In the genomic region with DNA sequence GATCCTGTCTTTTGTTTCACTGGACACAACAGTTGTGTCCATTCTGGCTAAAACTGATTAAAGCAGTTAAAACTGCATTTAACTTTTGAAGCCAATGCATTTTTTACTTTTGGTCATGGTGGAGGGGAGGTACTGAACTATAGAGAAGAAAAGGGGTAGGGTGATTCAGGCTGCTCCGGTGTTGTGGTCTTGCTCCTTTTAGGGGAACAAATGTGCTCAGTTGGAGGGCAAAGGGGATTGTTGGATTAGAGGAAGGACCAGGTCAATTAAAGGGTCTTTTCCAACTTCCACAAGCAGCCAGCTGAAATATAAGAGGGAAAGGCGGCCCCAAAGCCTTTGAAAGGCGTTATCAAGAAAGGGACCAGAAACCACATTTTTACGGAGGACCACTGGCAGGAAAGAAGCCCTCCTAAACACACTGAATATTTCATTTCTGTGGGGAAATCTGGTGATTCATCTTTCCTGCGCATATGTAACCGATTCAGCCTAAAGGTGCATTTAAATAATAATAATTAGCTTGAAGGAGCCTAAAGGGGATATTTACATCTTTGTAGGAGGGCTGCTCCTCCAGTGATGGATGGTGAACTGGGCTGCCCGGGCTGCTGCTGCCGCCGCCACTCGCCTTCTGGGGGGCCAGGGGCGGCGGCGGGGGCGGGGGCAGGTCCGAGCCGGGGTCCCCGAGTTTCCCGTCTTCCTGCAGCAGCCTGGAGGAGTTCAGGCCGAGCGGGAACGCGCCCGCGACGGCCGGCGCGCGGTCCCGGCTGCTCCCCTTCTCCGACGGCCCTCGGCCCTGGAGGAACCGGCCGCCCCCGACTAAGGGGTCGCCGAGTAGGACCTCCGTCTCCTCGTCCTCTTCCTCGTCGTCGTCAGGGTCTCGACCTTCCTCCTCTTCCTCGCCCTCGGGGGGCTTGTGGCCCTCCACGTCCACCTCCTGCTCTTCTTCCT, we compare ENCODE assay signal across 26 cellular contexts. TPM values are rescaled to one million over a fixed set of nuclear protein-coding genes. Genes with fewer than 3 reads are reported as not detected.
DNase-seq lines count a peak whose midpoint lies in the region; ATAC-seq and TF ChIP-seq lines count a peak whose summit lies in the region.
"Had no signal": no experiment of that assay in that cellular context is flagged by ENCODE, and none has a peak within 500 bp of the region (broad histone marks: within the 10 kb centered on the region; RNA-seq: fewer than 3 reads in every experiment).

No MANE protein-coding gene starts in this region.

- no peak for TF ChIP-seq POLR2A in sigmoid colon (IDR thresholded peaks at IDR 0.05)

- H3K36me3 Mint-ChIP-seq in stimulated activated naive CD8-positive, alpha-beta T cell treated with anti-CD3 and anti-CD28 coated beads, Interleukin-15, Interleukin-2, amounts not matched to agents 100 ng/mL and 50 ng/mL, for 24 hours (ENCODE audit: low read depth): peaks cover 12% of the 10 kb centered on the region
- peaks cover 9% of the 10 kb centered on the region for H3K36me3 Mint-ChIP-seq in activated naive CD8-positive, alpha-beta T cell treated with anti-CD3 and anti-CD28 coated beads, Interleukin-2, amount 50 U/mL, for 24 hours (ENCODE audit: low read depth)
- H3K36me3 Mint-ChIP-seq: CD8-positive, alpha-beta memory T cell had no signal

- no peak overlapping the region for H3K27ac Mint-ChIP-seq in stimulated activated naive CD8-positive, alpha-beta T cell treated with anti-CD3 and anti-CD28 coated beads, Interleukin-15, Interleukin-2, amounts not matched to agents 100 ng/mL and 50 ng/mL, for 24 hours
- H3K27ac Mint-ChIP-seq in activated naive CD8-positive, alpha-beta T cell treated with anti-CD3 and anti-CD28 coated beads, Interleukin-2, amount 50 U/mL, for 24 hours: peak overlapping the region; percentile 48
- H3K27ac Mint-ChIP-seq: dendritic cell treated with granulocyte-macrophage colony-stimulating factor and Interleukin-4, amounts not matched to agents 40 ng/mL and 50 ng/mL, for 4 days had no signal

- WGBS in sigmoid colon, 2 donors: 6 to 16% methylated on average over 47 of the region's 47 CpGs

- H3K9me3 Mint-ChIP-seq in stimulated activated naive CD8-positive, alpha-beta T cell treated with anti-CD3 and anti-CD28 coated beads, Interleukin-15, Interleukin-2, amounts not matched to agents 100 ng/mL and 50 ng/mL, for 24 hours: peaks cover 8% of the 10 kb centered on the region
- H3K9me3 Mint-ChIP-seq in activated naive CD8-positive, alpha-beta T cell treated with anti-CD3 and anti-CD28 coated beads, Interleukin-2, amount 50 U/mL, for 24 hours: peaks cover 5% of the 10 kb centered on the region
- H3K9me3 Mint-ChIP-seq: dendritic cell treated with granulocyte-macrophage colony-stimulating factor and Interleukin-4, amounts not matched to agents 40 ng/mL and 50 ng/mL, for 4 days had no signal

- H3K4me3 Mint-ChIP-seq in stimulated activated naive CD8-positive, alpha-beta T cell treated with anti-CD3 and anti-CD28 coated beads, Interleukin-15, Interleukin-2, amounts not matched to agents 100 ng/mL and 50 ng/mL, for 24 hours: peak overlapping the region; percentile 15
- no peak overlapping the region for H3K4me3 Mint-ChIP-seq in activated naive CD8-positive, alpha-beta T cell treated with anti-CD3 and anti-CD28 coated beads, Interleukin-2, amount 50 U/mL, for 24 hours
- H3K4me3 Mint-ChIP-seq: dendritic cell treated with granulocyte-macrophage colony-stimulating factor and Interleukin-4, amounts not matched to agents 40 ng/mL and 50 ng/mL, for 4 days had no signal

- H3K36me3 ChIP-seq in iPS-20b (ENCODE audit: insufficient read depth, low read depth, low read length) (no peaks in the 10 kb centered on the region), sigmoid colon (no peaks in the 10 kb centered on the region)
- H3K36me3 ChIP-seq: breast epithelium, SJCRH30, tibial nerve had no signal

- no peak for TF ChIP-seq CTCF in sigmoid colon (IDR thresholded peaks at IDR 0.05)

- H3K9me3 ChIP-seq in iPS-20b (ENCODE audit: insufficient read depth, low read depth, low read length): peaks cover 11% of the 10 kb centered on the region; the same call in 1 of the 2 replicates
- H3K9me3 ChIP-seq in sigmoid colon: no peaks in the 10 kb centered on the region
- H3K9me3 ChIP-seq: SJCRH30 had no signal

- peaks cover 86% of the 10 kb centered on the region for H3K27me3 ChIP-seq in iPS-20b (ENCODE audit: insufficient read depth, low read length)
- peaks cover 46 to 93% (median 66%) of the 10 kb centered on the region in 3 donors for H3K27me3 ChIP-seq in sigmoid colon
- H3K27me3 ChIP-seq: SJCRH30 had no signal

- peaks cover 26% of the 10 kb centered on the region for H3K4me1 Mint-ChIP-seq in stimulated activated naive CD8-positive, alpha-beta T cell treated with anti-CD3 and anti-CD28 coated beads, Interleukin-15, Interleukin-2, amounts not matched to agents 100 ng/mL and 50 ng/mL, for 24 hours (ENCODE audit: low read depth)
- H3K4me1 Mint-ChIP-seq in activated naive CD8-positive, alpha-beta T cell treated with anti-CD3 and anti-CD28 coated beads, Interleukin-2, amount 50 U/mL, for 24 hours: peaks cover 12% of the 10 kb centered on the region

- no peak for ATAC-seq in stimulated activated naive CD8-positive, alpha-beta T cell treated with anti-CD3 and anti-CD28 coated beads, Interleukin-15, Interleukin-2, amounts not matched to agents 100 U/mL and 50 U/mL, for 24 hours
- ATAC-seq in activated naive CD8-positive, alpha-beta T cell treated with anti-CD3 and anti-CD28 coated beads, Interleukin-2, amount 50 U/mL, for 24 hours: no peak
- ATAC-seq in GM21576 (IDR thresholded peaks at IDR 0.05; ENCODE audit: unreplicated experiment): no peak
- ATAC-seq: K562, left lobe of liver had no signal

- H3K27me3 Mint-ChIP-seq in stimulated activated naive CD8-positive, alpha-beta T cell treated with anti-CD3 and anti-CD28 coated beads, Interleukin-15, Interleukin-2, amounts not matched to agents 100 ng/mL and 50 ng/mL, for 24 hours: peaks cover 76% of the 10 kb centered on the region
- H3K27me3 Mint-ChIP-seq in activated naive CD8-positive, alpha-beta T cell treated with anti-CD3 and anti-CD28 coated beads, Interleukin-2, amount 50 U/mL, for 24 hours: peaks cover 67% of the 10 kb centered on the region

- DNase-seq in stimulated activated naive CD8-positive, alpha-beta T cell treated with anti-CD3 and anti-CD28 coated beads, Interleukin-15, Interleukin-2, amounts not matched to agents 100 U/mL and 50 U/mL, for 24 hours: no peak
- no peak for DNase-seq in activated naive CD8-positive, alpha-beta T cell treated with anti-CD3 and anti-CD28 coated beads, Interleukin-2, amount 50 U/mL, for 24 hours
- no peak for DNase-seq in sigmoid colon
- no peak for DNase-seq in stimulated activated CD8-positive, alpha-beta memory T cell treated with anti-CD3 and anti-CD28 coated beads, Interleukin-4, amount 100 ng/mL, for 48 hours
- DNase-seq in DMS114 treated with DMSO at 0.1 percent for 48 hours (lab: John Stamatoyannopoulos, UW; ENCODE audit: unreplicated experiment): no peak
- DNase-seq: activated CD4-positive, alpha-beta T cell treated with anti-CD3 and anti-CD28 coated beads for 1 hour; CD8-positive, alpha-beta memory T cell; DMS79; foreskin fibroblast; hippocampal formation; midbrain; NCI-H1694 treated with DMSO at 0.1 percent for 48 hours; NCI-H226; SJCRH30; T-helper 9 cell had no signal

- H3K9ac ChIP-seq in iPS-20b (ENCODE audit: low read depth, low read length): no peak overlapping the region

- H3K4me3 ChIP-seq in iPS-20b (ENCODE audit: low read length) (peak overlapping the region; percentile 54; the same call in 1 of the 2 replicates), sigmoid colon (no peak overlapping the region)
- H3K4me3 ChIP-seq: K562, SJCRH30, tibial nerve had no signal

- peaks cover 30% of the 10 kb centered on the region; the same call in 1 of the 2 replicates for H3K4me1 ChIP-seq in iPS-20b (ENCODE audit: insufficient read depth, low read length)
- peaks cover 0 to 11% (median 5%) of the 10 kb centered on the region in 4 donors for H3K4me1 ChIP-seq in sigmoid colon
- H3K4me1 ChIP-seq: breast epithelium, SJCRH30 had no signal

- intact Hi-C loops in sigmoid colon (cut with DNase I): no loop called here

- TF ChIP-seq EP300 in sigmoid colon (IDR thresholded peaks at IDR 0.05): no peak

- H3K27ac ChIP-seq in iPS-20b (ENCODE audit: low read length) (no peak overlapping the region), sigmoid colon (no peak overlapping the region)
- H3K27ac ChIP-seq: breast epithelium, epithelial cell of prostate, HL-60, SJCRH30, tibial nerve had no signal

RNA-seq across cellular contexts. Expression of a gene that starts 5.2 kb away (rescaled TPM):
- not detected for total RNA-seq in sigmoid colon
- polyA plus RNA-seq in sigmoid colon: not detected
- total RNA-seq: breast epithelium; CD8-positive, alpha-beta memory T cell; K562; left lobe of liver; renal cortical epithelial cell; SJCRH30; tibial nerve had no signal
- polyA plus RNA-seq: CD8-positive, alpha-beta memory T cell; K562 had no signal
